30 cellular contexts compared by ENCODE assay signal in genomic region chr10:47169631-47170030, GRCh38.
"Had no signal": no experiment of that assay in that cellular context is flagged by ENCODE, and none has a peak within 500 bp of the region (broad histone marks: within the 10 kb centered on the region; RNA-seq: fewer than 3 reads in every experiment).

No MANE protein-coding gene starts in this region.

- H3K4me3 ChIP-seq: sigmoid colon, stomach, thyroid gland, upper lobe of left lung, vagina had no signal

- H3K36me3 ChIP-seq: neutrophil, sigmoid colon, stomach, thyroid gland, upper lobe of left lung, vagina had no signal

- DNase-seq: activated CD4-positive, alpha-beta T cell treated with anti-CD3 and anti-CD28 coated beads for 1 hour; activated CD4-positive, alpha-beta T cell treated with anti-CD3 and anti-CD28 coated beads, Interleukin-2, amount 50 U/mL, for 1 hour; activated CD8-positive, alpha-beta T cell treated with anti-CD3 and anti-CD28 coated beads for 36 hours; activated gamma-delta T cell treated with Interleukin-2 at 50 U/mL for 16 hours; activated naive CD4-positive, alpha-beta T cell treated with anti-CD3 and anti-CD28 coated beads, Interleukin-2, amount 50 U/mL, for 16 hours; activated T-cell treated with anti-CD3 and anti-CD28 coated beads, Interleukin-2, amount 50 U/mL, for 4 hours; anterior cingulate cortex; dermis blood vessel endothelial cell; effector CD4-positive, alpha-beta T cell; head of caudate nucleus; hippocampal formation; left cardiac atrium; left ventricle myocardium superior; naive B cell; nephron progenitor cell; retina; sigmoid colon; small intestine; stimulated activated CD4-positive, alpha-beta T cell treated with anti-CD3 and anti-CD28 coated beads, Interleukin-4, amount 100 ng/mL, for 24 hours; stomach; T-helper 17 cell; T1000; thyroid gland; upper lobe of left lung had no signal

- H3K9me3 ChIP-seq: neutrophil, sigmoid colon, stomach, thyroid gland, upper lobe of left lung, vagina had no signal

- ATAC-seq: activated CD8-positive, alpha-beta T cell treated with anti-CD3 and anti-CD28 coated beads for 36 hours; activated T-cell treated with anti-CD3 and anti-CD28 coated beads, Interleukin-2, amount 50 U/mL, for 4 hours; activated T-helper 17 cell treated with anti-CD3 and anti-CD28 coated beads, Interleukin-2, amount 50 U/mL, for 72 hours; left ventricle myocardium superior; stimulated activated memory B cell treated with anti-CD40 and anti-IgM and Interleukin-4, amounts not matched to agents 10 μg/mL and 1 μg/mL and 100 μg/mL, for 72 hours; T-helper 17 cell; WTC11 had no signal

- H3K27ac ChIP-seq: epithelial cell of prostate, neutrophil, sigmoid colon, stomach, thyroid gland, upper lobe of left lung, vagina had no signal

- H3K27me3 ChIP-seq: sigmoid colon, thyroid gland, upper lobe of left lung, vagina had no signal
